In genomic region chr13:97974773-97975172, GRCh38 we compare ENCODE assay signal across 1 cellular context.
TF ChIP-seq lines count a peak whose summit lies in the region.

No MANE protein-coding gene starts in this region.

TF ChIP-seq in GM23338, 12 proteins besides CTCF, POLR2A, EP300 and RAD21 (continued from another document):
- TF ChIP-seq ZNF462 (CRISPR knock-in tag; IDR thresholded peaks at IDR 0.05) (no peak), ZNF331 (CRISPR knock-in tag; IDR thresholded peaks at IDR 0.05; ENCODE audit: low read depth) (no peak), JUNB (IDR thresholded peaks at IDR 0.05; ENCODE audit: unreplicated experiment) (no peak), ETS1 (IDR thresholded peaks at IDR 0.05) (no peak), POLR2AphosphoS5 (IDR thresholded peaks at IDR 0.05; ENCODE audit: low read depth) (no peak), STAT1 (IDR thresholded peaks at IDR 0.05; ENCODE audit: unreplicated experiment) (no peak), ZNF114 (CRISPR knock-in tag; IDR thresholded peaks at IDR 0.05) (no peak), REST (IDR thresholded peaks at IDR 0.05; ENCODE audit: unreplicated experiment) (no peak)
TF ChIP-seq in GM23338: peak in this region for 0.
